Comparison of ENCODE assay signal across 11 cellular contexts in genomic region chr11:59284773-59285129, GRCh38.
A peak's percentile ranks its signal among the peaks of the same experiment; 100 is the strongest.
DNase-seq lines count a peak whose midpoint lies in the region; ATAC-seq and TF ChIP-seq lines count a peak whose summit lies in the region.
"Had no signal": no experiment of that assay in that cellular context is flagged by ENCODE, and none has a peak within 500 bp of the region (broad histone marks: within the 10 kb centered on the region; RNA-seq: fewer than 3 reads in every experiment).

No MANE protein-coding gene starts in this region.

- H3K4me2 ChIP-seq in SU-DHL-6 (ENCODE audit: low read depth, low read length, poor library complexity, severe bottlenecking): peak overlapping the region; percentile 93

- TF ChIP-seq CTCF in SU-DHL-6 (IDR thresholded peaks at IDR 0.05; ENCODE audit: insufficient read depth, low read length, poor library complexity, severe bottlenecking) (no peak), prostate gland (IDR thresholded peaks at IDR 0.05) (no peak), WERI-Rb-1 (IDR thresholded peaks at IDR 0.05; ENCODE audit: low read depth, low read length) (no peak), MCF 10A (IDR thresholded peaks at IDR 0.05; ENCODE audit: unreplicated experiment) (no peak)

- peaks cover 36% of the 10 kb centered on the region for H3K79me2 ChIP-seq in SU-DHL-6 (ENCODE audit: insufficient read depth, low read length)

- peak overlapping the region; percentile 88 for H3K27ac Mint-ChIP-seq in stimulated activated naive B cell treated with anti-CD40 and anti-IgM and Interleukin-4, amounts not matched to agents 10 μg/mL and 1 μg/mL and 100 μg/mL, for 72 hours
- H3K27ac Mint-ChIP-seq in MCF 10A (ENCODE audit: low read depth, unreplicated experiment): no peak overlapping the region
- H3K27ac Mint-ChIP-seq: nephron progenitor cell had no signal

- peak overlapping the region; percentile 61 for H2AFZ ChIP-seq in SU-DHL-6 (ENCODE audit: low read depth, low read length, severe bottlenecking)

- ATAC-seq in GM19395 (IDR thresholded peaks at IDR 0.05; ENCODE audit: unreplicated experiment) (peak; percentile 19), HG03159 (IDR thresholded peaks at IDR 0.05; ENCODE audit: unreplicated experiment) (peak; percentile 5)
- no peak for ATAC-seq in stimulated activated naive B cell treated with anti-CD40 and anti-IgM and Interleukin-4, amounts not matched to agents 10 μg/mL and 1 μg/mL and 100 μg/mL, for 72 hours (replicated peaks)

- peaks cover 7% of the 10 kb centered on the region for H3F3A ChIP-seq in SU-DHL-6 (ENCODE audit: insufficient read depth)

- POLR2A ChIA-PET in MCF 10A (lab: Yijun Ruan, JAX): no interaction called here

- CTCF ChIA-PET in MCF 10A (lab: Yijun Ruan, JAX): interaction anchor here (1.6 to 3.1 kb wide), 3 partner anchors 16 to 114 kb away, joined by 3 to 20 read pairs (median 9); partner anchors contain the start of gene DTX4

- peaks cover 43 to 76% of the 10 kb centered on the region in 2 donors for H3K4me1 Mint-ChIP-seq in stimulated activated naive B cell treated with anti-CD40 and anti-IgM and Interleukin-4, amounts not matched to agents 10 μg/mL and 1 μg/mL and 100 μg/mL, for 72 hours
- H3K4me1 Mint-ChIP-seq in MCF 10A (ENCODE audit: insufficient read depth, unreplicated experiment): peaks cover 7% of the 10 kb centered on the region
- H3K4me1 Mint-ChIP-seq: nephron progenitor cell had no signal

- peak overlapping the region; percentile 77 to 85 for H3K4me3 Mint-ChIP-seq in stimulated activated naive B cell treated with anti-CD40 and anti-IgM and Interleukin-4, amounts not matched to agents 10 μg/mL and 1 μg/mL and 100 μg/mL, for 72 hours
- no peak overlapping the region for H3K4me3 Mint-ChIP-seq in MCF 10A (ENCODE audit: unreplicated experiment)
- H3K4me3 Mint-ChIP-seq: nephron progenitor cell had no signal

- peak overlapping the region; percentile 89 for H3K9ac ChIP-seq in SU-DHL-6 (ENCODE audit: low read length)

- no peaks in the 10 kb centered on the region for H4K20me1 ChIP-seq in SU-DHL-6 (ENCODE audit: low read depth, low read length)

- peak overlapping the region; percentile 35 for H3K4me3 ChIP-seq in SU-DHL-6 (ENCODE audit: insufficient read depth, low read length, poor library complexity, severe bottlenecking)
- H3K4me3 ChIP-seq in prostate gland: no peak overlapping the region
- H3K4me3 ChIP-seq in WERI-Rb-1 (ENCODE audit: low read depth, low read length): no peak overlapping the region
- H3K4me3 ChIP-seq: tibial artery had no signal

- peaks cover 14% of the 10 kb centered on the region for H3K36me3 ChIP-seq in SU-DHL-6 (ENCODE audit: low read length)
- H3K36me3 ChIP-seq in prostate gland: no peaks in the 10 kb centered on the region
- H3K36me3 ChIP-seq in WERI-Rb-1: no peaks in the 10 kb centered on the region
- H3K36me3 ChIP-seq: tibial artery had no signal

- TF ChIP-seq POLR2A in prostate gland (IDR thresholded peaks at IDR 0.05): no peak

- DNase-seq in stimulated activated naive B cell treated with anti-CD40 and anti-IgM and Interleukin-4, amounts not matched to agents 10 μg/mL and 1 μg/mL and 100 μg/mL, for 72 hours: no peak
- DNase-seq in prostate gland (ENCODE audit: low spot score): no peak
- DNase-seq in WERI-Rb-1: no peak
- DNase-seq in MCF 10A (ENCODE audit: unreplicated experiment): no peak
- DNase-seq: activated T-cell treated with anti-CD3 and anti-CD28 coated beads, Interleukin-2, amount 50 U/mL, for 4 hours had no signal

- H3K27ac ChIP-seq in SU-DHL-6 (ENCODE audit: low read depth, low read length): peak overlapping the region; percentile 95
- no peak overlapping the region for H3K27ac ChIP-seq in prostate gland
- H3K27ac ChIP-seq in WERI-Rb-1: no peak overlapping the region
- H3K27ac ChIP-seq: tibial artery had no signal

- H3K4me1 ChIP-seq in prostate gland (replicated peaks): no peaks in the 10 kb centered on the region
- H3K4me1 ChIP-seq: tibial artery had no signal

- peaks cover 0 to 1% of the 10 kb centered on the region in 2 donors for H3K36me3 Mint-ChIP-seq in stimulated activated naive B cell treated with anti-CD40 and anti-IgM and Interleukin-4, amounts not matched to agents 10 μg/mL and 1 μg/mL and 100 μg/mL, for 72 hours
- H3K36me3 Mint-ChIP-seq in MCF 10A (ENCODE audit: insufficient read depth, unreplicated experiment): no peaks in the 10 kb centered on the region

- H3K9me3 ChIP-seq in SU-DHL-6 (ENCODE audit: insufficient read depth, low read length) (no peaks in the 10 kb centered on the region), prostate gland (no peaks in the 10 kb centered on the region), WERI-Rb-1 (ENCODE audit: severe bottlenecking) (no peaks in the 10 kb centered on the region)
- H3K9me3 ChIP-seq: tibial artery had no signal

- H3K27me3 ChIP-seq in SU-DHL-6 (ENCODE audit: low read length): no peaks in the 10 kb centered on the region
- no peaks in the 10 kb centered on the region for H3K27me3 ChIP-seq in prostate gland (replicated peaks; ENCODE audit: insufficient read depth)
- H3K27me3 ChIP-seq in WERI-Rb-1 (ENCODE audit: insufficient read depth, low read depth, severe bottlenecking): peaks cover 62% of the 10 kb centered on the region

- WGBS in prostate gland: 30% methylated on average over 5 of the region's 5 CpGs

- no peaks in the 10 kb centered on the region for H3K27me3 Mint-ChIP-seq in stimulated activated naive B cell treated with anti-CD40 and anti-IgM and Interleukin-4, amounts not matched to agents 10 μg/mL and 1 μg/mL and 100 μg/mL, for 72 hours
- H3K27me3 Mint-ChIP-seq in MCF 10A (ENCODE audit: insufficient read depth, unreplicated experiment): peaks cover 51% of the 10 kb centered on the region

- no peaks in the 10 kb centered on the region for H3K9me2 ChIP-seq in SU-DHL-6 (replicated peaks; ENCODE audit: insufficient read depth, low read length)

- intact Hi-C loops in prostate gland (cut with DNase I): loop anchor here (2.0 to 5.0 kb wide), 2 partner anchors 78 to 112 kb away; partner anchors contain the start of gene DTX4
- intact Hi-C loops in MCF 10A (cut with micrococcal nuclease): loop anchor here (1.0 to 2.0 kb wide), 3 partner anchors 78 to 146 kb away; no protein-coding TSS in a partner anchor

- H3K9me3 Mint-ChIP-seq in stimulated activated naive B cell treated with anti-CD40 and anti-IgM and Interleukin-4, amounts not matched to agents 10 μg/mL and 1 μg/mL and 100 μg/mL, for 72 hours: peaks cover 0 to 3% of the 10 kb centered on the region in 2 donors
- no peaks in the 10 kb centered on the region for H3K9me3 Mint-ChIP-seq in MCF 10A (ENCODE audit: unreplicated experiment)
- H3K9me3 Mint-ChIP-seq: activated T-cell treated with anti-CD3 and anti-CD28 coated beads, Interleukin-2, amount 50 U/mL, for 4 hours; effector memory CD8-positive, alpha-beta T cell had no signal

- no TSS peak for BruUV-seq in MCF 10A (replicated peaks; lab: Mats Ljungman, UMichigan)

Comparison
In these comparisons a context has a peak if more than half of its experiments do, and no peak if none do; other contexts are left out.
1. ATAC-seq: peak in GM19395 (single experiment) and HG03159 (single experiment); none in stimulated activated naive B cell treated with anti-CD40 and anti-IgM and Interleukin-4, amounts not matched to agents 10 μg/mL and 1 μg/mL and 100 μg/mL, for 72 hours (0 of 2).